Comparison of ENCODE assay signal across 21 cellular contexts in the genomic region with DNA sequence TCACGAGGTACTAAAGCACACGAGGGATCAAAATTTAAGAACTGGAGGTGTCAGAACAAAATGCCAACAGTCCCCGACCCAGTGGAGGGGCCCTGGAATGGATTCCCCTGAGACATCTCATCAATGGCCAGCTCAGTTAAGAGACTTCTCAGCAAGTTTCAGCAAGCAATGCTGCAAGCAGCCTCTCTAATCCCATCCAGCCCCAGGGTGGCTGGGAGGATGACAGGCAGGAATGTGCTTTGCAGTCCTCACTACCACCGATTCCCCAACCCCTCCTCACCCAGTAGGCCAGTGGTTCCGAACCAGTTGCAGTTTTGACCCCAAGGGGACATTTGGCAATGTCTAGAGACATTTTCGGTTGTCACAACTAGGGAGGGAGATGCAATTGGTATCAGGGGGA. TPM values are rescaled to one million over a fixed set of nuclear protein-coding genes. Genes with fewer than 3 reads are reported as not detected.
"Had no signal": no experiment of that assay in that cellular context is flagged by ENCODE, and none has a peak within 500 bp of the region (broad histone marks: within the 10 kb centered on the region; RNA-seq: fewer than 3 reads in every experiment).

No MANE protein-coding gene starts in this region.

- H3K36me3 Mint-ChIP-seq: naive B cell; stimulated activated naive B cell treated with anti-CD40 and anti-IgM and Interleukin-4, amounts not matched to agents 10 μg/mL and 1 μg/mL and 100 μg/mL, for 72 hours had no signal

- H3K9me3 ChIP-seq: neutrophil, suprapubic skin had no signal

- H3K9ac ChIP-seq: parathyroid adenoma had no signal

- DNase-seq: activated B cell treated with CpG ODN at 0.5 μM for 24 hours; activated CD4-positive, alpha-beta T cell treated with anti-CD3 and anti-CD28 coated beads, Interleukin-2, amount 10 ng/mL, durations not matched to agents 7 days and 5 days; activated CD8-positive, alpha-beta memory T cell treated with anti-CD3 and anti-CD28 coated beads for 24 hours; activated naive CD4-positive, alpha-beta T cell; aorta; effector CD8-positive, alpha-beta T cell; foreskin melanocyte; naive B cell; retina; stimulated activated CD4-positive, alpha-beta T cell treated with anti-CD3 and anti-CD28 coated beads, Interleukin-15, amount 100 ng/mL, for 24 hours; stimulated activated CD4-positive, alpha-beta T cell treated with anti-CD3 and anti-CD28 coated beads, Interleukin-4, amount 100 ng/mL, for 1 hour; stimulated activated naive B cell treated with anti-CD40 and anti-IgM and Interleukin-4, amounts not matched to agents 10 μg/mL and 1 μg/mL and 100 μg/mL, for 72 hours; SW 1271 had no signal

- H3K36me3 ChIP-seq: neutrophil had no signal

- H3K4me3 Mint-ChIP-seq: activated B cell treated with CpG ODN at 0.5 μM for 24 hours; activated CD4-positive, alpha-beta T cell treated with anti-CD3 and anti-CD28 coated beads, Interleukin-2, amount 10 ng/mL, durations not matched to agents 7 days and 5 days; activated T-helper 1 cell treated with anti-CD3 and anti-CD28 coated beads, Interleukin-12 subunit alpha, Interleukin-12 subunit beta, Interleukin-2, Interleukin-4 antibody, amounts not matched to agents 30 ng/mL and 10 ng/mL and 1 ng/mL, durations not matched to agents 14 hours and 24 hours and 36 hours; naive B cell; stimulated activated naive B cell treated with anti-CD40 and anti-IgM and Interleukin-4, amounts not matched to agents 10 μg/mL and 1 μg/mL and 100 μg/mL, for 72 hours; type B pancreatic cell had no signal

- H3K27me3 ChIP-seq: suprapubic skin had no signal

- H3K4me1 Mint-ChIP-seq: activated B cell treated with CpG ODN at 0.5 μM for 24 hours; activated CD4-positive, alpha-beta T cell treated with anti-CD3 and anti-CD28 coated beads, Interleukin-2, amount 10 ng/mL, durations not matched to agents 7 days and 5 days; naive B cell had no signal

- H2AFZ ChIP-seq: parathyroid adenoma had no signal

- H3K27ac ChIP-seq: coronary artery, epithelial cell of prostate, neutrophil, parathyroid adenoma, suprapubic skin had no signal

- ATAC-seq: stimulated activated naive B cell treated with anti-CD40 and anti-IgM and Interleukin-4, amounts not matched to agents 10 μg/mL and 1 μg/mL and 100 μg/mL, for 72 hours had no signal

- H3K4me3 ChIP-seq: coronary artery, suprapubic skin had no signal

- H3K27ac Mint-ChIP-seq: activated B cell treated with CpG ODN at 0.5 μM for 24 hours; activated CD4-positive, alpha-beta T cell treated with anti-CD3 and anti-CD28 coated beads, Interleukin-2, amount 10 ng/mL, durations not matched to agents 7 days and 5 days; activated T-helper 1 cell treated with anti-CD3 and anti-CD28 coated beads, Interleukin-12 subunit alpha, Interleukin-12 subunit beta, Interleukin-2, Interleukin-4 antibody, amounts not matched to agents 30 ng/mL and 10 ng/mL and 1 ng/mL, durations not matched to agents 14 hours and 24 hours and 36 hours; stimulated activated naive B cell treated with anti-CD40 and anti-IgM and Interleukin-4, amounts not matched to agents 10 μg/mL and 1 μg/mL and 100 μg/mL, for 72 hours; type B pancreatic cell had no signal

- H3K9me3 Mint-ChIP-seq: activated B cell treated with CpG ODN at 0.5 μM for 24 hours; activated CD4-positive, alpha-beta T cell treated with anti-CD3 and anti-CD28 coated beads, Interleukin-2, amount 10 ng/mL, durations not matched to agents 7 days and 5 days; activated T-helper 1 cell treated with anti-CD3 and anti-CD28 coated beads, Interleukin-12 subunit alpha, Interleukin-12 subunit beta, Interleukin-2, Interleukin-4 antibody, amounts not matched to agents 30 ng/mL and 10 ng/mL and 1 ng/mL, durations not matched to agents 14 hours and 24 hours and 36 hours; stimulated activated naive B cell treated with anti-CD40 and anti-IgM and Interleukin-4, amounts not matched to agents 10 μg/mL and 1 μg/mL and 100 μg/mL, for 72 hours; type B pancreatic cell had no signal

RNA-seq across cellular contexts. Expression of a gene that starts 8.7 kb away (rescaled TPM):
- total RNA-seq: activated T-helper 1 cell treated with anti-CD3 and anti-CD28 coated beads, Interleukin-12 subunit alpha, Interleukin-12 subunit beta, Interleukin-2, Interleukin-4 antibody, amounts not matched to agents 30 ng/mL and 10 ng/mL and 1 ng/mL, durations not matched to agents 14 hours and 24 hours and 36 hours; T-helper 2 cell treated with Interferon-gamma antibody and Interleukin-4, amounts not matched to agents 100 ng/mL and 5 ng/mL, for 36 hours had no signal
